ENCODE assay signal across 1 cellular context in genomic region chr17:28201315-28201714, GRCh38.
TF ChIP-seq lines count a peak whose summit lies in the region.

No MANE protein-coding gene starts in this region.

TF ChIP-seq in HepG2, 621 proteins besides CTCF, POLR2A, EP300 and RAD21 (continued from another document):
- TF ChIP-seq ZNF687 (CRISPR knock-in tag; IDR thresholded peaks at IDR 0.05) (no peak), ZNF644 (CRISPR knock-in tag; IDR thresholded peaks at IDR 0.05; ENCODE audit: low read depth) (no peak)
TF ChIP-seq in HepG2: peak in this region for 2.
